In the genomic region with DNA sequence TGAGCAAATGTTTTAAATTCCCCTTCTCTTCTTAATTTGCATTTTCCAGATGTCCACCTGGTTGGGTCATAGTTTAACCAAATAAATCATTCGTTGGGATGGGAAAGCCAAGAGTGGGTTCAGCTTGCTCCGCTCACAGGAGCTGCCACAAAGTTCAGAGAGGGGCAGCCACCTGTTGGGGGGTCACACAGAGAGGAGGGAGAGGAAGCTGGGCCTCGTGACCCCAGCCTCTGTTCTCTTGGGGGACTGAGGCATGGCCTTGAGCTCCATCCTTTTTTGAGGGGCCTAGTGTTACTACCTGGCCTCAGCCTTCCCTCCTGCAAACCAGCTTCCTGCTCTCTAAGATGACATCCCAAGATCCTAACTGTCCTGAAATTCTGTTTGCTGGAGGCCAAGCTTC, we compare ENCODE assay signal across 2 cellular contexts.
TF ChIP-seq lines count a peak whose summit lies in the region.

No MANE protein-coding gene starts in this region.

TF ChIP-seq in GM12891, 5 proteins besides CTCF, POLR2A, EP300 and RAD21:
- TF ChIP-seq PAX5 (IDR thresholded peaks at IDR 0.05; ENCODE audit: insufficient read depth, low read length, severe bottlenecking) (no peak), POU2F2 (IDR thresholded peaks at IDR 0.05; ENCODE audit: low read depth, low read length) (no peak), TAF1 (IDR thresholded peaks at IDR 0.05; ENCODE audit: low read depth, low read length) (no peak), POLR2AphosphoS5 (IDR thresholded peaks at IDR 0.05; ENCODE audit: low read depth, low read length) (no peak), SPI1 (IDR thresholded peaks at IDR 0.05; ENCODE audit: low read depth, low read length) (no peak)
TF ChIP-seq in GM12891: peak in this region for 0.

TF ChIP-seq in GM12878, 131 proteins besides CTCF, POLR2A, EP300 and RAD21:
- TF ChIP-seq ZNF622 (IDR thresholded peaks at IDR 0.05), result no peak
- TF ChIP-seq SIX5 (IDR thresholded peaks at IDR 0.05; ENCODE audit: low read depth, low read length, severe bottlenecking), result no peak
- TF ChIP-seq, protein P1, sequence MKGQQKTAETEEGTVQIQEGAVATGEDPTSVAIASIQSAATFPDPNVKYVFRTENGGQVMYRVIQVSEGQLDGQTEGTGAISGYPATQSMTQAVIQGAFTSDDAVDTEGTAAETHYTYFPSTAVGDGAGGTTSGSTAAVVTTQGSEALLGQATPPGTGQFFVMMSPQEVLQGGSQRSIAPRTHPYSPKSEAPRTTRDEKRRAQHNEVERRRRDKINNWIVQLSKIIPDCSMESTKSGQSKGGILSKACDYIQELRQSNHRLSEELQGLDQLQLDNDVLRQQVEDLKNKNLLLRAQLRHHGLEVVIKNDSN (IDR thresholded peaks at IDR 0.05; ENCODE audit: borderline replicate concordance, extremely low read length, insufficient read depth, low read depth, low read length), result no peak
- TF ChIP-seq, protein P2, sequence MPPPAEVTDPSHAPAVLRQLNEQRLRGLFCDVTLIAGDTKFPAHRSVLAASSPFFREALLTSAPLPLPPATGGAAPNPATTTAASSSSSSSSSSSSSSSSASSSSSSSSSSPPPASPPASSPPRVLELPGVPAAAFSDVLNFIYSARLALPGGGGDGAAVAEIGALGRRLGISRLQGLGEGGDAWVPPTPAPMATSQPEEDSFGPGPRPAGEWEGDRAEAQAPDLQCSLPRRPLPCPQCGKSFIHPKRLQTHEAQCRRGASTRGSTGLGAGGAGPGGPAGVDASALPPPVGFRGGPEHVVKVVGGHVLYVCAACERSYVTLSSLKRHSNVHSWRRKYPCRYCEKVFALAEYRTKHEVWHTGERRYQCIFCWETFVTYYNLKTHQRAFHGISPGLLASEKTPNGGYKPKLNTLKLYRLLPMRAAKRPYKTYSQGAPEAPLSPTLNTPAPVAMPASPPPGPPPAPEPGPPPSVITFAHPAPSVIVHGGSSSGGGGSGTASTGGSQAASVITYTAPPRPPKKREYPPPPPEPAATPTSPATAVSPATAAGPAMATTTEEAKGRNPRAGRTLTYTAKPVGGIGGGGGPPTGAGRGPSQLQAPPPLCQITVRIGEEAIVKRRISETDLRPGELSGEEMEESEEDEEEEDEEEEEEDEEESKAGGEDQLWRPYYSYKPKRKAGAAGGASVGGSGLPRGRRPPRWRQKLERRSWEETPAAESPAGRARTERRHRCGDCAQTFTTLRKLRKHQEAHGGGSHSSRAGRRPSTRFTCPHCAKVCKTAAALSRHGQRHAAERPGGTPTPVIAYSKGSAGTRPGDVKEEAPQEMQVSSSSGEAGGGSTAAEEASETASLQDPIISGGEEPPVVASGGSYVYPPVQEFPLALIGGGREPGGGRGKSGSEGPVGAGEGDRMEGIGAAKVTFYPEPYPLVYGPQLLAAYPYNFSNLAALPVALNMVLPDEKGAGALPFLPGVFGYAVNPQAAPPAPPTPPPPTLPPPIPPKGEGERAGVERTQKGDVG (CRISPR knock-in tag; IDR thresholded peaks at IDR 0.05), result no peak
